Comparison of ENCODE assay signal across 18 cellular contexts in genomic region chr6:170091000-170091638, GRCh38.
A peak's percentile ranks its signal among the peaks of the same experiment; 100 is the strongest.
DNase-seq lines count a peak whose midpoint lies in the region; ATAC-seq and TF ChIP-seq lines count a peak whose summit lies in the region.
"Had no signal": no experiment of that assay in that cellular context is flagged by ENCODE, and none has a peak within 500 bp of the region (broad histone marks: within the 10 kb centered on the region; RNA-seq: fewer than 3 reads in every experiment).

No MANE protein-coding gene starts in this region.

- TF ChIP-seq EP300 in stomach (IDR thresholded peaks at IDR 0.05), result no peak

- peaks cover 5% of the 10 kb centered on the region for H3K36me3 Mint-ChIP-seq in activated naive CD4-positive, alpha-beta T cell treated with anti-CD3 and anti-CD28 coated beads, Interleukin-2, amount 10 ng/mL, durations not matched to agents 7 days and 5 days
- no peaks in the 10 kb centered on the region for H3K36me3 Mint-ChIP-seq in activated B cell treated with CpG ODN at 0.5 μM for 24 hours (ENCODE audit: low read depth)

- POLR2A ChIA-PET in activated B cell treated with CpG ODN at 0.5 μM for 24 hours (lab: Charles Lee), result interaction anchor here (0.6 kb wide), 1 partner anchor 277 kb away, joined by 3 read pairs; no protein-coding TSS in a partner anchor

- DNase-seq in activated naive CD4-positive, alpha-beta T cell treated with anti-CD3 and anti-CD28 coated beads, Interleukin-2, amount 10 ng/mL, durations not matched to agents 7 days and 5 days, result peak; percentile 6
- no peak for DNase-seq in activated naive CD4-positive, alpha-beta T cell (lab: John Stamatoyannopoulos, UW)
- DNase-seq in activated B cell treated with CpG ODN at 0.5 μM for 24 hours (peak; percentile 12), lower lobe of right lung (peak; percentile 32), stomach (peak; percentile 21), amniotic stem cell (lab: John Stamatoyannopoulos, UW) (no peak), anterior cingulate cortex (lab: John Stamatoyannopoulos, UW) (no peak)
- DNase-seq: activated T-cell treated with anti-CD3 and anti-CD28 coated beads for 4 hours, COR-L47, HCEC 1CT, hypothalamus, Kasumi-1, NCI-H1417, substantia nigra, WERI-Rb-1 had no signal

- H3K27me3 ChIP-seq in lower lobe of right lung (ENCODE audit: low read depth) (peaks cover 7% of the 10 kb centered on the region), stomach (peaks cover 0 to 9% (median 0%) of the 10 kb centered on the region in 3 donors)

- peaks cover 41% of the 10 kb centered on the region for H3K4me1 Mint-ChIP-seq in activated naive CD4-positive, alpha-beta T cell treated with anti-CD3 and anti-CD28 coated beads, Interleukin-2, amount 10 ng/mL, durations not matched to agents 7 days and 5 days
- H3K4me1 Mint-ChIP-seq in activated B cell treated with CpG ODN at 0.5 μM for 24 hours, result peaks cover 30% of the 10 kb centered on the region

- TF ChIP-seq CTCF in activated B cell treated with CpG ODN at 0.5 μM for 24 hours (IDR thresholded peaks at IDR 0.05), result no peak
- TF ChIP-seq CTCF in lower lobe of right lung (IDR thresholded peaks at IDR 0.05), result no peak
- no peak for TF ChIP-seq CTCF in stomach (IDR thresholded peaks at IDR 0.05)

- H3K4me1 ChIP-seq in lower lobe of right lung, result peaks cover 12% of the 10 kb centered on the region
- peaks cover 0 to 20% (median 7%) of the 10 kb centered on the region in 4 donors for H3K4me1 ChIP-seq in stomach
- H3K4me1 ChIP-seq: adrenal gland had no signal

- WGBS in stomach, 5 donors, result 82 to 89% (median 85%) methylated on average over 16 to 18 of the region's 18 CpGs

- intact Hi-C loops in activated B cell treated with CpG ODN at 0.5 μM for 24 hours (cut with micrococcal nuclease) (no loop called here), lower lobe of right lung (cut with DNase I) (no loop called here), stomach (cut with DNase I; ENCODE audit: low total_unique reads) (no loop called here)

- TF ChIP-seq POLR2A in stomach (IDR thresholded peaks at IDR 0.05), result no peak

- H3K36me3 ChIP-seq in lower lobe of right lung (no peaks in the 10 kb centered on the region), stomach (no peaks in the 10 kb centered on the region)
- H3K36me3 ChIP-seq: adrenal gland, WERI-Rb-1 had no signal

- H3K27ac ChIP-seq in lower lobe of right lung (no peak overlapping the region), stomach (no peak overlapping the region)
- H3K27ac ChIP-seq: adrenal gland, psoas muscle, WERI-Rb-1 had no signal

- H3K27ac Mint-ChIP-seq in activated naive CD4-positive, alpha-beta T cell treated with anti-CD3 and anti-CD28 coated beads, Interleukin-2, amount 10 ng/mL, durations not matched to agents 7 days and 5 days, result no peak overlapping the region
- no peak overlapping the region for H3K27ac Mint-ChIP-seq in activated B cell treated with CpG ODN at 0.5 μM for 24 hours

- H3K27me3 Mint-ChIP-seq in activated naive CD4-positive, alpha-beta T cell treated with anti-CD3 and anti-CD28 coated beads, Interleukin-2, amount 10 ng/mL, durations not matched to agents 7 days and 5 days, result peaks cover 17% of the 10 kb centered on the region
- peaks cover 2% of the 10 kb centered on the region for H3K27me3 Mint-ChIP-seq in activated B cell treated with CpG ODN at 0.5 μM for 24 hours

- no peaks in the 10 kb centered on the region for H3K9me3 ChIP-seq in lower lobe of right lung
- H3K9me3 ChIP-seq in stomach, result no peaks in the 10 kb centered on the region
- H3K9me3 ChIP-seq: adrenal gland, psoas muscle had no signal

- H3K9me3 Mint-ChIP-seq in activated naive CD4-positive, alpha-beta T cell treated with anti-CD3 and anti-CD28 coated beads, Interleukin-2, amount 10 ng/mL, durations not matched to agents 7 days and 5 days, result no peaks in the 10 kb centered on the region
- H3K9me3 Mint-ChIP-seq in activated B cell treated with CpG ODN at 0.5 μM for 24 hours, result no peaks in the 10 kb centered on the region

- no peak overlapping the region for H3K4me3 Mint-ChIP-seq in activated naive CD4-positive, alpha-beta T cell treated with anti-CD3 and anti-CD28 coated beads, Interleukin-2, amount 10 ng/mL, durations not matched to agents 7 days and 5 days
- H3K4me3 Mint-ChIP-seq in activated B cell treated with CpG ODN at 0.5 μM for 24 hours, result no peak overlapping the region

- H3K4me3 ChIP-seq in lower lobe of right lung, result no peak overlapping the region
- no peak overlapping the region for H3K4me3 ChIP-seq in stomach
- H3K4me3 ChIP-seq: adrenal gland, psoas muscle had no signal

- CTCF ChIA-PET in activated naive CD4-positive, alpha-beta T cell treated with anti-CD3 and anti-CD28 coated beads, Interleukin-2, amount 10 ng/mL, durations not matched to agents 7 days and 5 days (lab: Charles Lee), result no interaction called here
- CTCF ChIA-PET in activated B cell treated with CpG ODN at 0.5 μM for 24 hours (lab: Charles Lee), result no interaction called here

- ATAC-seq in activated B cell treated with CpG ODN at 0.5 μM for 24 hours (ENCODE audit: low read depth) (no peak), lower lobe of right lung (no peak), GM18870 (IDR thresholded peaks at IDR 0.05; ENCODE audit: unreplicated experiment) (no peak)
- ATAC-seq: psoas muscle had no signal

Comparison
In these comparisons a context has a peak if more than half of its experiments do, and no peak if none do; other contexts are left out.
1. DNase-seq: peak in activated naive CD4-positive, alpha-beta T cell treated with anti-CD3 and anti-CD28 coated beads, Interleukin-2, amount 10 ng/mL, durations not matched to agents 7 days and 5 days (single experiment), activated B cell treated with CpG ODN at 0.5 μM for 24 hours (single experiment), lower lobe of right lung (single experiment) and stomach (single experiment); none in activated naive CD4-positive, alpha-beta T cell (0 of 4), amniotic stem cell (single experiment) and anterior cingulate cortex (0 of 58).